24 cellular contexts compared by ENCODE assay signal in the genomic region with DNA sequence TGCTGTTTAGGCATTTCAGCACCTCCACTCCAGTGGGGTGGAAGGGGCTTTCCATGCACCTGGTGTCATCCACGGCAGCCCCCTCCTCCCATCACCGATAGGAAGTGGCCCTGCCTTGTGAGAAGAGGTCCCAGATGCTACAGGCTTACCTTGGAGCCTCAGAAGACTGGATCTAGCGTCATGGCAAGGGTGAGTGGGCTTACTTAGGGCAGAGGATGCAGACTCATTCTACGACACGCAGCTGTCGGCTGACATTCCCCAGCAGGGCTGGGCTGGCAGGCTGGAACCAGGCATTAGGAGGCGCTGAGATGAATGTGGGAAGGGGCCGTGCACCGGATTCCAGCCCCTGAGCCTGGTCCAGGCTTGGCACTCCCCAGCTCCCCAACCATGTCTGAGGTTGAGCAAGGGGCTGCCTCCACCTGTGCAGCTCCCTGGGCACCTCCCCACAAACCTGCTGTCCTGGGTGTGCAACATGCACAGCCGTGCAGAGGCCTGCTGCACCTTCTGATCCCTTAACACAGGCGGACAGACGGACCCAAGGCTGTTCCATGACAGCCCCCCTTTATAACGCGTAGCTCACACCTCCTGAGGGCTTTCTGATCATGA. TPM values are rescaled to one million over a fixed set of nuclear protein-coding genes. Genes with fewer than 3 reads are reported as not detected.
"Had no signal": no experiment of that assay in that cellular context is flagged by ENCODE, and none has a peak within 500 bp of the region (broad histone marks: within the 10 kb centered on the region; RNA-seq: fewer than 3 reads in every experiment).

No MANE protein-coding gene starts in this region.

- ATAC-seq: activated CD8-positive, alpha-beta T cell treated with anti-CD3 and anti-CD28 coated beads, Interleukin-2, amount 10 ng/mL, durations not matched to agents 7 days and 5 days; body of pancreas had no signal

- H3K4me3 ChIP-seq: ascending aorta, body of pancreas, Peyer's patch had no signal

- H3K4me3 Mint-ChIP-seq: activated CD8-positive, alpha-beta T cell treated with anti-CD3 and anti-CD28 coated beads, Interleukin-2, amount 10 ng/mL, durations not matched to agents 7 days and 5 days; central memory CD8-positive, alpha-beta T cell; T-helper 1 cell treated with Interleukin-12 subunit alpha and Interleukin-12 subunit beta and Interleukin-4 antibody, amounts not matched to agents 30 μg/mL and 1 μg/mL, for 36 hours had no signal

- H3K36me3 ChIP-seq: ascending aorta, Peyer's patch had no signal

- DNase-seq: activated CD4-positive, alpha-beta T cell treated with anti-CD3 and anti-CD28 coated beads for 48 hours; activated CD4-positive, alpha-beta T cell treated with anti-CD3 and anti-CD28 coated beads, Interleukin-2, amount 50 U/mL, for 4 hours; activated CD4-positive, CD25-positive, alpha-beta regulatory T cell treated with anti-CD3 and anti-CD28 coated beads, Interleukin-2, amount 50 U/mL, for 72 hours; activated CD8-positive, alpha-beta memory T cell treated with anti-CD3 and anti-CD28 coated beads, Interleukin-2, amount 50 U/mL, for 48 hours; activated CD8-positive, alpha-beta T cell treated with anti-CD3 and anti-CD28 coated beads, Interleukin-2, amount 10 ng/mL, durations not matched to agents 7 days and 5 days; activated naive CD4-positive, alpha-beta T cell treated with anti-CD3 and anti-CD28 coated beads, Interleukin-2, amount 50 U/mL, for 16 hours; activated T-cell treated with anti-CD3 and anti-CD28 coated beads, Interleukin-2, amount 50 U/mL, for 1 hour; NCI-H1092 treated with DMSO at 0.1 percent for 48 hours; NCI-H1417 treated with DMSO at 0.1 percent for 48 hours; NCI-H1694; NCI-H2029 treated with DMSO at 0.1 percent for 48 hours; NCI-H510A treated with DMSO at 0.1 percent for 48 hours; NCI-H69; SHP77 had no signal

- H3K27ac Mint-ChIP-seq: activated CD8-positive, alpha-beta T cell treated with anti-CD3 and anti-CD28 coated beads, Interleukin-2, amount 10 ng/mL, durations not matched to agents 7 days and 5 days; T-helper 1 cell treated with Interleukin-12 subunit alpha and Interleukin-12 subunit beta and Interleukin-4 antibody, amounts not matched to agents 30 μg/mL and 1 μg/mL, for 36 hours had no signal

- H3K27me3 ChIP-seq: ascending aorta, body of pancreas, Peyer's patch had no signal

- H3K9ac ChIP-seq: KMS-11 had no signal

- H3K4me1 Mint-ChIP-seq: central memory CD8-positive, alpha-beta T cell had no signal

- H3K9me3 ChIP-seq: ascending aorta, body of pancreas, Peyer's patch had no signal

- H3K9me3 Mint-ChIP-seq: central memory CD8-positive, alpha-beta T cell; T-helper 1 cell treated with Interleukin-12 subunit alpha and Interleukin-12 subunit beta and Interleukin-4 antibody, amounts not matched to agents 30 μg/mL and 1 μg/mL, for 36 hours had no signal

- H3K4me2 ChIP-seq: KMS-11 had no signal

- H3K4me1 ChIP-seq: ascending aorta, body of pancreas, Peyer's patch had no signal

- H3K27ac ChIP-seq: ascending aorta, body of pancreas, KMS-11, Peyer's patch, RWPE1 had no signal

RNA-seq across cellular contexts. Expression of a gene that starts 1.7 kb away (rescaled TPM):
- total RNA-seq: activated CD8-positive, alpha-beta T cell treated with anti-CD3 and anti-CD28 coated beads, Interleukin-2, amount 10 ng/mL, durations not matched to agents 7 days and 5 days; ascending aorta; body of pancreas; bronchial epithelial cell; MCF 10A; Peyer's patch; SK-MEL-5 had no signal
